8 cellular contexts compared by ENCODE assay signal in genomic region chr3:60010778-60011177, GRCh38.
DNase-seq lines count a peak whose midpoint lies in the region; ATAC-seq and TF ChIP-seq lines count a peak whose summit lies in the region.

No MANE protein-coding gene starts in this region.

- H3K4me3 Mint-ChIP-seq in CD4-positive, alpha-beta memory T cell: peak overlapping the region; percentile 67 to 88 (median 84)
- peak overlapping the region; percentile 73 for H3K4me3 Mint-ChIP-seq in activated naive CD8-positive, alpha-beta T cell treated with anti-CD3 and anti-CD28 coated beads for 36 hours

- peaks cover 95% of the 10 kb centered on the region for H3K4me1 ChIP-seq in CD4-positive, alpha-beta memory T cell (ENCODE audit: insufficient read depth, low read length)
- no peaks in the 10 kb centered on the region for H3K4me1 ChIP-seq in upper lobe of left lung

- WGBS in upper lobe of left lung, 2 donors: 48 to 49% methylated on average over 4 of the region's 4 CpGs

- POLR2A ChIA-PET in CD4-positive, alpha-beta memory T cell (lab: Charles Lee; ENCODE audit: partially characterized antibody): interaction anchor here (0.6 to 3.5 kb wide), 21 partner anchors 9 to 559 kb away, joined by 3 to 24 read pairs (median 6); no protein-coding TSS in a partner anchor

- peak overlapping the region; percentile 91 to 99 (median 96) for H3K27ac Mint-ChIP-seq in CD4-positive, alpha-beta memory T cell
- peak overlapping the region; percentile 94 for H3K27ac Mint-ChIP-seq in activated naive CD8-positive, alpha-beta T cell treated with anti-CD3 and anti-CD28 coated beads for 36 hours

- ATAC-seq in GM21717 (IDR thresholded peaks at IDR 0.05; ENCODE audit: unreplicated experiment) (peak; percentile 86), upper lobe of left lung (ENCODE audit: low FRiP score in 2 of 2) (peak; percentile 17 to 53)

- peak; percentile 79 to 86 (median 84) for DNase-seq in CD4-positive, alpha-beta memory T cell
- DNase-seq in NOMO-1 treated with DMSO at 0.1 percent for 48 hours (lab: John Stamatoyannopoulos, UW; ENCODE audit: unreplicated experiment): peak; percentile 83
- DNase-seq in activated naive CD8-positive, alpha-beta T cell treated with anti-CD3 and anti-CD28 coated beads for 36 hours: peak; percentile 45
- no peak for DNase-seq in upper lobe of left lung
- no peak for DNase-seq in islet precursor cell
- DNase-seq in NCI-H82 (lab: John Stamatoyannopoulos, UW): no peak
- no peak for DNase-seq in NCI-H82 treated with DMSO at 0.1 percent for 48 hours (lab: John Stamatoyannopoulos, UW; ENCODE audit: unreplicated experiment)

- H3K36me3 ChIP-seq in CD4-positive, alpha-beta memory T cell (ENCODE audit: insufficient read depth, low read length): no peaks in the 10 kb centered on the region
- H3K36me3 ChIP-seq in upper lobe of left lung: no peaks in the 10 kb centered on the region

- no peak for TF ChIP-seq POLR2A in upper lobe of left lung (IDR thresholded peaks at IDR 0.05)

- H3K27me3 Mint-ChIP-seq in CD4-positive, alpha-beta memory T cell: no peaks in the 10 kb centered on the region
- H3K27me3 Mint-ChIP-seq in activated naive CD8-positive, alpha-beta T cell treated with anti-CD3 and anti-CD28 coated beads for 36 hours: no peaks in the 10 kb centered on the region

- H3K36me3 Mint-ChIP-seq in CD4-positive, alpha-beta memory T cell: peaks cover 6 to 12% of the 10 kb centered on the region in 2 donors
- H3K36me3 Mint-ChIP-seq in activated naive CD8-positive, alpha-beta T cell treated with anti-CD3 and anti-CD28 coated beads for 36 hours: peaks cover 29% of the 10 kb centered on the region

- intact Hi-C loops in CD4-positive, alpha-beta memory T cell (cut with micrococcal nuclease): loop anchor here (1.0 to 10.0 kb wide), 3 partner anchors 38 to 556 kb away; no protein-coding TSS in a partner anchor

- H3K9me3 Mint-ChIP-seq in CD4-positive, alpha-beta memory T cell: peaks cover 0 to 7% (median 2%) of the 10 kb centered on the region in 8 donors
- H3K9me3 Mint-ChIP-seq in activated naive CD8-positive, alpha-beta T cell treated with anti-CD3 and anti-CD28 coated beads for 36 hours: peaks cover 5% of the 10 kb centered on the region

- TF ChIP-seq CTCF in upper lobe of left lung (IDR thresholded peaks at IDR 0.05): no peak

- no peak for TF ChIP-seq EP300 in upper lobe of left lung (IDR thresholded peaks at IDR 0.05)

- H3K27ac ChIP-seq in CD4-positive, alpha-beta memory T cell (ENCODE audit: low read depth, low read length): peak overlapping the region; percentile 47
- no peak overlapping the region for H3K27ac ChIP-seq in upper lobe of left lung

- peak overlapping the region; percentile 3 to 18 for H3K4me3 ChIP-seq in CD4-positive, alpha-beta memory T cell (ENCODE audit: low read length in 2 of 2)
- H3K4me3 ChIP-seq in upper lobe of left lung: no peak overlapping the region

- no peaks in the 10 kb centered on the region for H3K9me3 ChIP-seq in CD4-positive, alpha-beta memory T cell (ENCODE audit: control insufficient read depth in 1 of 2, low read length in 2 of 2)
- no peaks in the 10 kb centered on the region for H3K9me3 ChIP-seq in upper lobe of left lung

- CTCF ChIA-PET in CD4-positive, alpha-beta memory T cell (lab: Charles Lee; ENCODE audit: partially characterized antibody): interaction anchor here (0.8 to 1.9 kb wide), 9 partner anchors 10 to 71 kb away, joined by 3 to 8 read pairs (median 4); no protein-coding TSS in a partner anchor

- H3K4me1 Mint-ChIP-seq in CD4-positive, alpha-beta memory T cell: peaks cover 55 to 85% (median 73%) of the 10 kb centered on the region in 4 donors
- peaks cover 67% of the 10 kb centered on the region for H3K4me1 Mint-ChIP-seq in activated naive CD8-positive, alpha-beta T cell treated with anti-CD3 and anti-CD28 coated beads for 36 hours

- H3K27me3 ChIP-seq in CD4-positive, alpha-beta memory T cell (ENCODE audit: insufficient read depth, low read length): no peaks in the 10 kb centered on the region
- no peaks in the 10 kb centered on the region for H3K27me3 ChIP-seq in upper lobe of left lung

Comparison
In these comparisons a context has a peak if more than half of its experiments do, and no peak if none do; other contexts are left out.
1. DNase-seq: peak in CD4-positive, alpha-beta memory T cell (5 of 5), NOMO-1 treated with DMSO at 0.1 percent for 48 hours (single experiment) and activated naive CD8-positive, alpha-beta T cell treated with anti-CD3 and anti-CD28 coated beads for 36 hours (single experiment); none in upper lobe of left lung (0 of 2), islet precursor cell (single experiment), NCI-H82 (single experiment) and NCI-H82 treated with DMSO at 0.1 percent for 48 hours (single experiment).
2. H3K4me3 ChIP-seq: peak in CD4-positive, alpha-beta memory T cell (2 of 2); none in upper lobe of left lung (0 of 4).